Comparison of ENCODE assay signal across 2 cellular contexts in genomic region chr17:40763752-40764151, GRCh38.
A peak's percentile ranks its signal among the peaks of the same experiment; 100 is the strongest.
TF ChIP-seq lines count a peak whose summit lies in the region.

No MANE protein-coding gene starts in this region.

TF ChIP-seq in HCT116, 20 proteins besides CTCF, POLR2A, EP300 and RAD21:
- peak; percentile 87; the same call in 1 of the 2 replicates for TF ChIP-seq CBX3 (IDR thresholded peaks at IDR 0.05; ENCODE audit: low read depth)
- no peak for TF ChIP-seq EZH2phosphoT487 (IDR thresholded peaks at IDR 0.05; ENCODE audit: borderline replicate concordance)

TF ChIP-seq in GM12878, 131 proteins besides CTCF, POLR2A, EP300 and RAD21:
- 0 out of 2 replicates have a peak, but pooled peaks have one; percentile 34 for TF ChIP-seq CBX5 (IDR thresholded peaks at IDR 0.05; ENCODE audit: low read depth)
- TF ChIP-seq USF2 (IDR thresholded peaks at IDR 0.05; ENCODE audit: borderline replicate concordance, low read depth, low read length), result no peak
- no peak for TF ChIP-seq BHLHE40 (IDR thresholded peaks at IDR 0.05; ENCODE audit: borderline replicate concordance in 1 of 2, low read depth in 2 of 2, low read length in 1 of 2)
- no peak for TF ChIP-seq JUNB (IDR thresholded peaks at IDR 0.05)
